Comparison of ENCODE assay signal across 24 cellular contexts in genomic region chr13:31069808-31070544, GRCh38.
"Had no signal": no experiment of that assay in that cellular context is flagged by ENCODE, and none has a peak within 500 bp of the region (broad histone marks: within the 10 kb centered on the region; RNA-seq: fewer than 3 reads in every experiment).

No MANE protein-coding gene starts in this region.

- FAIRE-seq: colon, endothelial cell of umbilical vein, frontal cortex, kidney, small intestine had no signal

- H3K27ac Mint-ChIP-seq: activated CD4-positive, alpha-beta T cell treated with anti-CD3 and anti-CD28 coated beads, Interleukin-2, amount 10 ng/mL, durations not matched to agents 7 days and 5 days; activated naive CD4-positive, alpha-beta T cell treated with anti-CD3 and anti-CD28 coated beads, Interleukin-2, amount 50 U/mL, for 72 hours; stimulated activated memory B cell treated with anti-CD40 and anti-IgM and Interleukin-4, amounts not matched to agents 10 μg/mL and 1 μg/mL and 100 μg/mL, for 72 hours; T-helper 17 cell had no signal

- H3K36me3 ChIP-seq: adrenal gland, ascending aorta, esophagus muscularis mucosa, lower lobe of right lung, stomach, suprapubic skin, tibial nerve had no signal

- H3K4me3 ChIP-seq: adrenal gland, ascending aorta, esophagus muscularis mucosa, lower lobe of right lung, stomach, suprapubic skin, tibial nerve had no signal

- H3K9me3 ChIP-seq: adrenal gland, ascending aorta, esophagus muscularis mucosa, lower lobe of right lung, stomach, suprapubic skin, tibial nerve had no signal

- H3K4me1 Mint-ChIP-seq: central memory CD8-positive, alpha-beta T cell had no signal

- H3K27ac ChIP-seq: adrenal gland, ascending aorta, esophagus muscularis mucosa, lower lobe of right lung, stomach, suprapubic skin, tibial nerve had no signal

- H3K27me3 ChIP-seq: adrenal gland, ascending aorta, esophagus muscularis mucosa, stomach, tibial nerve had no signal

- H3K36me3 Mint-ChIP-seq: activated naive CD4-positive, alpha-beta T cell treated with anti-CD3 and anti-CD28 coated beads, Interleukin-2, amount 50 U/mL, for 72 hours; naive B cell; stimulated activated memory B cell treated with anti-CD40 and anti-IgM and Interleukin-4, amounts not matched to agents 10 μg/mL and 1 μg/mL and 100 μg/mL, for 72 hours had no signal

- H3K27me3 Mint-ChIP-seq: activated CD4-positive, alpha-beta T cell treated with anti-CD3 and anti-CD28 coated beads, Interleukin-2, amount 10 ng/mL, durations not matched to agents 7 days and 5 days; stimulated activated memory B cell treated with anti-CD40 and anti-IgM and Interleukin-4, amounts not matched to agents 10 μg/mL and 1 μg/mL and 100 μg/mL, for 72 hours had no signal

- H3K4me1 ChIP-seq: adrenal gland, ascending aorta, esophagus muscularis mucosa, lower lobe of right lung, stomach, suprapubic skin, tibial nerve had no signal

- DNase-seq: activated CD4-positive, alpha-beta T cell treated with anti-CD3 and anti-CD28 coated beads, Interleukin-2, amount 10 ng/mL, durations not matched to agents 7 days and 5 days; activated gamma-delta T cell treated with Interleukin-2 at 50 U/mL for 16 hours; activated T-cell treated with anti-CD3 and anti-CD28 coated beads, Interleukin-2, amount 50 U/mL, for 1 hour; adrenal gland; effector memory CD4-positive, alpha-beta T cell; hippocampal formation; kidney; lower lobe of right lung; naive B cell; nucleus accumbens; small intestine; stimulated activated CD4-positive, alpha-beta T cell treated with anti-CD3 and anti-CD28 coated beads, Interleukin-2, amount 100 ng/mL, for 24 hours; stomach; T-helper 17 cell had no signal

- H3K9me3 Mint-ChIP-seq: activated CD4-positive, alpha-beta T cell treated with anti-CD3 and anti-CD28 coated beads, Interleukin-2, amount 10 ng/mL, durations not matched to agents 7 days and 5 days; activated naive CD4-positive, alpha-beta T cell treated with anti-CD3 and anti-CD28 coated beads, Interleukin-2, amount 50 U/mL, for 72 hours; central memory CD8-positive, alpha-beta T cell; stimulated activated memory B cell treated with anti-CD40 and anti-IgM and Interleukin-4, amounts not matched to agents 10 μg/mL and 1 μg/mL and 100 μg/mL, for 72 hours had no signal

- H3K4me3 Mint-ChIP-seq: activated CD4-positive, alpha-beta T cell treated with anti-CD3 and anti-CD28 coated beads, Interleukin-2, amount 10 ng/mL, durations not matched to agents 7 days and 5 days; central memory CD8-positive, alpha-beta T cell; naive B cell; stimulated activated memory B cell treated with anti-CD40 and anti-IgM and Interleukin-4, amounts not matched to agents 10 μg/mL and 1 μg/mL and 100 μg/mL, for 72 hours; T-helper 17 cell had no signal
